ENCODE assay signal across 10 cellular contexts in the genomic region with DNA sequence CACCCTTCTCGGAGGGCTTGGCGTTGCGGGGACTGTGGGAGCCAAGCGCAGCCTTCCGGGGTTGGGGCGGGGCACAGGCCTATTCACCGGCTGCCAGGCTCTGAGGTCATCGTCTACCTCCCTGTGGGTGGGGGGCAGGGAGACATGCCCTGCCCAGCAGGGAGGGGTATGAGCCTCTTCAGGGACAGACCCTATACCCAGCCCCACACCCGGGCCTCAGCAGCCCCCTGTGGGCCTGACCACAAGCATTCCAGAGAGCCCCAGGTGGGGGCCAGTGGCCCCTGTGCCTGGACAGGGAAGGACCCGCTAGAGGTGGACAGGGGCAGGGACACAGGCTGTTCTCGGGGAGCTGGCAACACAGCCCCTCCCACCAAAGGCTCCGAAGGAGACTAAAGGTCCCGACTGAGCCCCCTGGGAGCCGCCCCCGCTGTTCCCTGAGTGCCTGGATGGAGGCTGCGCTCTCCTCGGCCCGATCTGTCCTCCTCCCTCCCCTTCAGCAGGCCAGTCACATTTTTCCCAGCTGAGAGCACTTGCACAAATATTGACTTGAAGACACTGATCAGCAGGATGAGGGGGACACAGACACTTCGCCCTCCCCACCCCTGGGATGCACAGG. TPM values are rescaled to one million over a fixed set of nuclear protein-coding genes. Genes with fewer than 3 reads are reported as not detected.
DNase-seq lines count a peak whose midpoint lies in the region; ATAC-seq, FAIRE-seq and TF ChIP-seq lines count a peak whose summit lies in the region.
"Had no signal": no experiment of that assay in that cellular context is flagged by ENCODE, and none has a peak within 500 bp of the region (broad histone marks: within the 10 kb centered on the region; RNA-seq: fewer than 3 reads in every experiment).

No MANE protein-coding gene starts in this region.

- TF ChIP-seq CTCF in LNCaP clone FGC (IDR thresholded peaks at IDR 0.05; ENCODE audit: control insufficient read depth, extremely low read depth, insufficient read depth) (no peak), HepG2 (CRISPR knock-in tag; IDR thresholded peaks at IDR 0.05) (no peak)

- peaks cover 48% of the 10 kb centered on the region for H3K4me1 ChIP-seq in HepG2 (ENCODE audit: insufficient read depth, low read length)

- H3K27ac ChIP-seq in caudate nucleus (ENCODE audit: low read depth, low read length) (peak overlapping the region; percentile 89), HepG2 (ENCODE audit: extremely low read length, insufficient read depth, low read length) (peak overlapping the region; percentile 9), temporal lobe (ENCODE audit: low read depth, low read length) (peak overlapping the region; percentile 84)

- WGBS in HepG2 (ENCODE audit: low lambda C conversion rate) = 71% methylated on average over 17 of the region's 19 CpGs

- POLR2A ChIA-PET in HepG2 (lab: Yijun Ruan, JAX) = interaction anchor here (0.6 to 5.1 kb wide), 4 partner anchors 12 to 51 kb away, joined by 3 to 78 read pairs (median 5); a partner anchor contains a TSS

- no peak for TF ChIP-seq RAD21 in HepG2 (CRISPR knock-in tag; IDR thresholded peaks at IDR 0.05)

- H3K27me3 ChIP-seq in HepG2 (ENCODE audit: control insufficient read depth in 1 of 2, insufficient read depth in 2 of 2, low read length in 2 of 2) = no peaks in the 10 kb centered on the region

- no peak for TF ChIP-seq EP300 in HepG2 (IDR thresholded peaks at IDR 0.05; ENCODE audit: low read depth in 2 of 2, low read length in 2 of 2)
- no peak for TF ChIP-seq EP300 in HepG2 (CRISPR knock-in tag; IDR thresholded peaks at IDR 0.05; ENCODE audit: borderline replicate concordance)

- DNase-seq in LNCaP clone FGC (ENCODE audit: low read depth) (no peak), caudate nucleus (lab: John Stamatoyannopoulos, UW) (peak in 2 of 61 donors; percentile 36 to 40), HepG2 (ENCODE audit: low spot score) (peak; percentile 65), activated T-cell treated with anti-CD3 and anti-CD28 coated beads for 4 hours (no peak), RKO (ENCODE audit: low spot score) (no peak), dedifferentiated amniotic fluid mesenchymal stem cell (ENCODE audit: extremely low spot score) (no peak)
- DNase-seq in activated CD4-positive, alpha-beta T cell treated with anti-CD3 and anti-CD28 coated beads, Interleukin-2, amount 50 U/mL, for 1 hour = no peak
- DNase-seq: activated B cell treated with CpG ODN at 0.5 μM for 24 hours had no signal

- no peak for ATAC-seq in HepG2

- CTCF ChIA-PET in HepG2 (lab: Yijun Ruan, JAX; ENCODE audit: low intra/inter-chr PET ratio, low total read pairs) = no interaction called here

- no peak overlapping the region for H2AFZ ChIP-seq in HepG2 (ENCODE audit: low read length)

- H3K4me3 ChIP-seq in LNCaP clone FGC (ENCODE audit: low read depth, low read length) = 0 out of 2 replicates have a peak overlapping the region, but pooled peaks have one; percentile 0
- no peak overlapping the region for H3K4me3 ChIP-seq in HepG2 (replicated peaks in 1 of 3; ENCODE audit: insufficient read depth in 1 of 3, low read depth in 2 of 3, low read length in 3 of 3)

- in situ Hi-C loops in HepG2 (cut with HindIII; ENCODE audit: extremely low pct_ligation_motif_present, low pct_unique_long_range_greater_than_20kb) = no loop called here

- no TSS peak for BruUV-seq in HepG2 (replicated peaks; lab: Mats Ljungman, UMichigan)

- H3K79me2 ChIP-seq in HepG2 (ENCODE audit: insufficient read depth, low read length) = peaks cover 21% of the 10 kb centered on the region

- H3K9ac ChIP-seq in HepG2 (ENCODE audit: insufficient read depth, low read depth, low read length) = no peak overlapping the region; the same call in 1 of the 2 replicates

- FAIRE-seq in HepG2 (lab: Jason Lieb, UNC) = peak; percentile 57
- FAIRE-seq: frontal cortex had no signal

- H4K20me1 ChIP-seq in HepG2 (ENCODE audit: insufficient read depth, low read length) = peaks cover 18% of the 10 kb centered on the region; the same call in 1 of the 2 replicates

- no peak overlapping the region for H3K4me2 ChIP-seq in HepG2 (ENCODE audit: low read depth, low read length)

- intact Hi-C loops in HepG2 (cut with micrococcal nuclease; ENCODE audit: unreplicated experiment) = loop anchor here (2.0 kb wide), 1 partner anchor 15 kb away; no protein-coding TSS in a partner anchor

- no peaks in the 10 kb centered on the region for H3K9me3 ChIP-seq in HepG2 (ENCODE audit: low read length)

- no peak for TF ChIP-seq POLR2A in HepG2 (IDR thresholded peaks at IDR 0.05; ENCODE audit: insufficient read depth in 1 of 2, low read depth in 2 of 2, low read length in 2 of 2)

- H3K36me3 ChIP-seq in HepG2 (replicated peaks in 1 of 2; ENCODE audit: control insufficient read depth in 1 of 2, insufficient read depth in 2 of 2, low read length in 2 of 2) = peaks cover 40 to 41% of the 10 kb centered on the region in 2 experiments

RNA-seq across cellular contexts. Expression of a gene that starts 11.5 kb away (rescaled TPM):
- total RNA-seq in HepG2 (2016; rRNA removed; fragmentation: Illumina TruSeq; extraction: Trizol) (28.5 and 44.7 TPM in 2 replicates), temporal lobe (13.5 TPM)
- total RNA-seq in HepG2 (2016; cell fraction: cytosol; rRNA removed; fragmentation: Illumina TruSeq; extraction: Trizol; ENCODE audit: low read depth) = 32.2 and 40.1 TPM in 2 replicates
- 24.0 and 53.5 TPM in 2 replicates for total RNA-seq in HepG2 (2016; cell fraction: insoluble cytoplasmic fraction; rRNA removed; fragmentation: Illumina TruSeq; extraction: Trizol)
- total RNA-seq in HepG2 (2016; cell fraction: membrane; rRNA removed; fragmentation: Illumina TruSeq; extraction: Trizol) = 23.5 and 24.2 TPM in 2 replicates
- total RNA-seq in HepG2 (2016; cell fraction: nucleus; rRNA removed; fragmentation: Illumina TruSeq; extraction: Trizol) = 108 and 131 TPM in 2 replicates
- 21.0 and 22.7 TPM in 2 replicates for polyA plus RNA-seq in HepG2 (2011; rRNA removed)
- polyA plus RNA-seq in HepG2 (2011; cell fraction: cytosol; rRNA removed) = 9.5 and 17.6 TPM in 2 replicates
- 504 and 754 TPM in 2 replicates for polyA plus RNA-seq in HepG2 (2011; cell fraction: nucleus; rRNA removed)
- 96.2 and 135 TPM in 2 replicates for polyA plus RNA-seq in HepG2 (2012)
- polyA plus RNA-seq in HepG2 (2016; cell fraction: cytosol; fragmentation: Illumina TruSeq; extraction: Trizol; ENCODE audit: low read depth) = 12.5 and 12.7 TPM in 2 replicates
- polyA plus RNA-seq in HepG2 (2016; cell fraction: insoluble cytoplasmic fraction; fragmentation: Illumina TruSeq; extraction: Trizol; ENCODE audit: low read depth) = 34.3 and 49.3 TPM in 2 replicates
- polyA plus RNA-seq in HepG2 (2016; cell fraction: membrane; fragmentation: Illumina TruSeq; extraction: Trizol; ENCODE audit: low read depth) = 14.2 and 17.2 TPM in 2 replicates
- polyA plus RNA-seq in HepG2 (2016; cell fraction: nucleus; fragmentation: Illumina TruSeq; extraction: Trizol; ENCODE audit: insufficient read depth, low read depth) = 598 and 620 TPM in 2 replicates
- polyA minus RNA-seq in HepG2 (2011; rRNA and poly(A)+ RNA removed; ENCODE audit: low replicate concordance) = 26.2 and 35.7 TPM in 2 replicates
- 23.2 and 27.1 TPM in 2 replicates for polyA minus RNA-seq in HepG2 (2011; cell fraction: cytosol; rRNA and poly(A)+ RNA removed)
- polyA minus RNA-seq in HepG2 (2011; cell fraction: nucleus; rRNA and poly(A)+ RNA removed) = 70.0 and 71.2 TPM in 2 replicates

RNA-seq across cellular contexts. Expression of a gene that starts 31.3 kb away (rescaled TPM):
- total RNA-seq in HepG2 (2016; rRNA removed; fragmentation: Illumina TruSeq; extraction: Trizol) (2,584 and 2,647 TPM in 2 replicates), temporal lobe (347 TPM)
- 3,497 and 3,511 TPM in 2 replicates for total RNA-seq in HepG2 (2016; cell fraction: cytosol; rRNA removed; fragmentation: Illumina TruSeq; extraction: Trizol; ENCODE audit: low read depth)
- 2,606 and 2,768 TPM in 2 replicates for total RNA-seq in HepG2 (2016; cell fraction: insoluble cytoplasmic fraction; rRNA removed; fragmentation: Illumina TruSeq; extraction: Trizol)
- 4,939 and 5,761 TPM in 2 replicates for total RNA-seq in HepG2 (2016; cell fraction: membrane; rRNA removed; fragmentation: Illumina TruSeq; extraction: Trizol)
- 1,156 and 1,166 TPM in 2 replicates for total RNA-seq in HepG2 (2016; cell fraction: nucleus; rRNA removed; fragmentation: Illumina TruSeq; extraction: Trizol)
- polyA plus RNA-seq in HepG2 (2011; rRNA removed) = 9,925 and 11,063 TPM in 2 replicates
- polyA plus RNA-seq in HepG2 (2011; cell fraction: cytosol; rRNA removed) = 11,031 and 15,081 TPM in 2 replicates
- 5,156 and 5,267 TPM in 2 replicates for polyA plus RNA-seq in HepG2 (2011; cell fraction: nucleus; rRNA removed)
- polyA plus RNA-seq in HepG2 (2012) = 6,658 and 8,852 TPM in 2 replicates
- 5,362 and 5,590 TPM in 2 replicates for polyA plus RNA-seq in HepG2 (2016; cell fraction: cytosol; fragmentation: Illumina TruSeq; extraction: Trizol; ENCODE audit: low read depth)
- polyA plus RNA-seq in HepG2 (2016; cell fraction: insoluble cytoplasmic fraction; fragmentation: Illumina TruSeq; extraction: Trizol; ENCODE audit: low read depth) = 3,197 and 3,428 TPM in 2 replicates
- 5,998 and 6,820 TPM in 2 replicates for polyA plus RNA-seq in HepG2 (2016; cell fraction: membrane; fragmentation: Illumina TruSeq; extraction: Trizol; ENCODE audit: low read depth)
- polyA plus RNA-seq in HepG2 (2016; cell fraction: nucleus; fragmentation: Illumina TruSeq; extraction: Trizol; ENCODE audit: insufficient read depth, low read depth) = 2,753 and 2,989 TPM in 2 replicates
- polyA minus RNA-seq in HepG2 (2011; rRNA and poly(A)+ RNA removed; ENCODE audit: low replicate concordance) = 2,340 and 3,999 TPM in 2 replicates
- 1,154 and 1,167 TPM in 2 replicates for polyA minus RNA-seq in HepG2 (2011; cell fraction: cytosol; rRNA and poly(A)+ RNA removed)
- 809 and 896 TPM in 2 replicates for polyA minus RNA-seq in HepG2 (2011; cell fraction: nucleus; rRNA and poly(A)+ RNA removed)

RNA-seq across cellular contexts. Expression of a gene that starts 51.5 kb away (rescaled TPM):
- total RNA-seq in HepG2 (2016; rRNA removed; fragmentation: Illumina TruSeq; extraction: Trizol) = 9.7 and 10.2 TPM in 2 replicates
- total RNA-seq in HepG2 (2016; cell fraction: cytosol; rRNA removed; fragmentation: Illumina TruSeq; extraction: Trizol; ENCODE audit: low read depth) = 3.4 and 4.0 TPM in 2 replicates
- 9.2 and 9.3 TPM in 2 replicates for total RNA-seq in HepG2 (2016; cell fraction: insoluble cytoplasmic fraction; rRNA removed; fragmentation: Illumina TruSeq; extraction: Trizol)
- total RNA-seq in HepG2 (2016; cell fraction: membrane; rRNA removed; fragmentation: Illumina TruSeq; extraction: Trizol) = 13.2 and 14.3 TPM in 2 replicates
- 5.6 and 7.3 TPM in 2 replicates for total RNA-seq in HepG2 (2016; cell fraction: nucleus; rRNA removed; fragmentation: Illumina TruSeq; extraction: Trizol)
- polyA plus RNA-seq in HepG2 (2011; rRNA removed) = 5.2 and 5.9 TPM in 2 replicates
- 4.8 and 5.4 TPM in 2 replicates for polyA plus RNA-seq in HepG2 (2011; cell fraction: cytosol; rRNA removed)
- polyA plus RNA-seq in HepG2 (2011; cell fraction: nucleus; rRNA removed) = 6.8 and 7.6 TPM in 2 replicates
- polyA plus RNA-seq in HepG2 (2012) = 4.7 and 5.4 TPM in 2 replicates
- polyA plus RNA-seq in HepG2 (2016; cell fraction: cytosol; fragmentation: Illumina TruSeq; extraction: Trizol; ENCODE audit: low read depth) = 7.5 and 8.3 TPM in 2 replicates
- polyA plus RNA-seq in HepG2 (2016; cell fraction: insoluble cytoplasmic fraction; fragmentation: Illumina TruSeq; extraction: Trizol; ENCODE audit: low read depth) = 20.6 and 26.7 TPM in 2 replicates
- 20.0 and 22.1 TPM in 2 replicates for polyA plus RNA-seq in HepG2 (2016; cell fraction: membrane; fragmentation: Illumina TruSeq; extraction: Trizol; ENCODE audit: low read depth)
- 18.8 and 19.3 TPM in 2 replicates for polyA plus RNA-seq in HepG2 (2016; cell fraction: nucleus; fragmentation: Illumina TruSeq; extraction: Trizol; ENCODE audit: insufficient read depth, low read depth)
- 5.3 and 6.3 TPM in 2 replicates for polyA minus RNA-seq in HepG2 (2011; rRNA and poly(A)+ RNA removed; ENCODE audit: low replicate concordance)
- 4.9 and 6.3 TPM in 2 replicates for polyA minus RNA-seq in HepG2 (2011; cell fraction: cytosol; rRNA and poly(A)+ RNA removed)
- polyA minus RNA-seq in HepG2 (2011; cell fraction: nucleus; rRNA and poly(A)+ RNA removed) = 4.8 and 5.2 TPM in 2 replicates
- total RNA-seq in temporal lobe = 3.7 TPM

RNA-seq across cellular contexts. Expression of a gene that starts 52.8 kb away (rescaled TPM):
- 143 and 154 TPM in 2 replicates for total RNA-seq in HepG2 (2016; rRNA removed; fragmentation: Illumina TruSeq; extraction: Trizol)
- total RNA-seq in HepG2 (2016; cell fraction: cytosol; rRNA removed; fragmentation: Illumina TruSeq; extraction: Trizol; ENCODE audit: low read depth) = 51.6 and 53.2 TPM in 2 replicates
- total RNA-seq in HepG2 (2016; cell fraction: insoluble cytoplasmic fraction; rRNA removed; fragmentation: Illumina TruSeq; extraction: Trizol) = 149 and 159 TPM in 2 replicates
- 59.3 and 62.8 TPM in 2 replicates for total RNA-seq in HepG2 (2016; cell fraction: membrane; rRNA removed; fragmentation: Illumina TruSeq; extraction: Trizol)
- total RNA-seq in HepG2 (2016; cell fraction: nucleus; rRNA removed; fragmentation: Illumina TruSeq; extraction: Trizol) = 76.2 and 86.5 TPM in 2 replicates
- 92.9 and 106 TPM in 2 replicates for polyA plus RNA-seq in HepG2 (2011; rRNA removed)
- 90.4 and 144 TPM in 2 replicates for polyA plus RNA-seq in HepG2 (2011; cell fraction: cytosol; rRNA removed)
- polyA plus RNA-seq in HepG2 (2011; cell fraction: nucleus; rRNA removed) = 158 and 185 TPM in 2 replicates
- 62.1 and 86.3 TPM in 2 replicates for polyA plus RNA-seq in HepG2 (2012)
- polyA plus RNA-seq in HepG2 (2016; cell fraction: cytosol; fragmentation: Illumina TruSeq; extraction: Trizol; ENCODE audit: low read depth) = 50.3 and 52.6 TPM in 2 replicates
- 185 and 189 TPM in 2 replicates for polyA plus RNA-seq in HepG2 (2016; cell fraction: insoluble cytoplasmic fraction; fragmentation: Illumina TruSeq; extraction: Trizol; ENCODE audit: low read depth)
- 54.2 and 55.6 TPM in 2 replicates for polyA plus RNA-seq in HepG2 (2016; cell fraction: membrane; fragmentation: Illumina TruSeq; extraction: Trizol; ENCODE audit: low read depth)
- polyA plus RNA-seq in HepG2 (2016; cell fraction: nucleus; fragmentation: Illumina TruSeq; extraction: Trizol; ENCODE audit: insufficient read depth, low read depth) = 165 and 171 TPM in 2 replicates
- polyA minus RNA-seq in HepG2 (2011; rRNA and poly(A)+ RNA removed; ENCODE audit: low replicate concordance) = 92.6 and 107 TPM in 2 replicates
- 50.7 and 55.0 TPM in 2 replicates for polyA minus RNA-seq in HepG2 (2011; cell fraction: cytosol; rRNA and poly(A)+ RNA removed)
- polyA minus RNA-seq in HepG2 (2011; cell fraction: nucleus; rRNA and poly(A)+ RNA removed) = 47.2 and 49.4 TPM in 2 replicates
- total RNA-seq in temporal lobe = 31.2 TPM

Comparison
In these comparisons a context has a peak if more than half of its experiments do, and no peak if none do; other contexts are left out.
1. H3K27ac ChIP-seq: peak in every context shown above with its lines; median percentile 89 in caudate nucleus; 84 in temporal lobe; 9 in HepG2.